In genomic region chr11:116691779-116692178, GRCh38 we compare ENCODE assay signal across 8 cellular contexts.
DNase-seq lines count a peak whose midpoint lies in the region; ATAC-seq, FAIRE-seq and TF ChIP-seq lines count a peak whose summit lies in the region.

No MANE protein-coding gene starts in this region.

- H3K4me3 ChIP-seq in AG04449 (ENCODE audit: low read depth, low read length), result no peak overlapping the region
- no peak overlapping the region for H3K4me3 ChIP-seq in astrocyte of the spinal cord (ENCODE audit: low read depth, low read length)
- H3K4me3 ChIP-seq in keratinocyte (ENCODE audit: control insufficient read depth in 2 of 3, extremely low read depth in 1 of 3, insufficient read depth in 2 of 3, low read depth in 1 of 3, low read length in 3 of 3), result no peak overlapping the region

- H3K27ac Mint-ChIP-seq in T-helper 2 cell treated with Interferon-gamma antibody and Interleukin-4, amounts not matched to agents 5 μg/mL and 100 μg/mL, for 36 hours, result no peak overlapping the region

- in situ Hi-C loops in astrocyte of the spinal cord (cut with HindIII; ENCODE audit: low sequenced_read_pairs), result no loop called here

- H3K27ac ChIP-seq in keratinocyte (ENCODE audit: control insufficient read depth, insufficient read depth, low read length), result no peak overlapping the region

- H3K4me1 Mint-ChIP-seq in T-helper 2 cell treated with Interferon-gamma antibody and Interleukin-4, amounts not matched to agents 5 μg/mL and 100 μg/mL, for 36 hours (ENCODE audit: low read depth), result no peaks in the 10 kb centered on the region

- no peak overlapping the region for H3K4me3 Mint-ChIP-seq in T-helper 2 cell treated with Interferon-gamma antibody and Interleukin-4, amounts not matched to agents 5 μg/mL and 100 μg/mL, for 36 hours

- H3K36me3 ChIP-seq in keratinocyte (ENCODE audit: control insufficient read depth in 2 of 2, extremely low read depth in 1 of 2, insufficient read depth in 2 of 2, low read length in 2 of 2), result no peaks in the 10 kb centered on the region

- H3K27me3 ChIP-seq in keratinocyte (ENCODE audit: control insufficient read depth, extremely low read depth, insufficient read depth, low read length), result no peaks in the 10 kb centered on the region

- peaks cover 2% of the 10 kb centered on the region for H3K9me1 ChIP-seq in keratinocyte (ENCODE audit: control insufficient read depth, extremely low read depth, insufficient read depth, low read length)

- H3K9me3 ChIP-seq in keratinocyte (ENCODE audit: control insufficient read depth, low read depth, low read length), result no peaks in the 10 kb centered on the region

- DNase-seq in AG04449 (ENCODE audit: low read depth, low spot score), result no peak
- DNase-seq in GM18507 (ENCODE audit: extremely low spot score, insufficient read length, low read depth), result peak; percentile 75
- DNase-seq in M059J (ENCODE audit: low read depth), result peak; percentile 25
- DNase-seq in T-helper 2 cell treated with Interferon-gamma antibody and Interleukin-4, amounts not matched to agents 5 μg/mL and 100 μg/mL, for 36 hours (ENCODE audit: low spot score), result peak; percentile 23
- DNase-seq in astrocyte of the spinal cord (ENCODE audit: low read depth, low spot score), result peak; percentile 12
- DNase-seq in keratinocyte (ENCODE audit: low read depth, low spot score), result no peak
- peak; percentile 58 for DNase-seq in stimulated activated CD4-positive, alpha-beta T cell treated with anti-CD3 and anti-CD28 coated beads, Interleukin-4, amount 100 ng/mL, for 1 hour

- no peak for TF ChIP-seq POLR2A in GM18505 (IDR thresholded peaks at IDR 0.05; ENCODE audit: borderline replicate concordance, extremely low read depth, insufficient read depth, insufficient read length)

- H3K9me3 Mint-ChIP-seq in T-helper 2 cell treated with Interferon-gamma antibody and Interleukin-4, amounts not matched to agents 5 μg/mL and 100 μg/mL, for 36 hours, result no peaks in the 10 kb centered on the region

- TF ChIP-seq CTCF in AG04449 (IDR thresholded peaks at IDR 0.05; ENCODE audit: insufficient read depth, low read length, missing control alignments) (peak; percentile 89), astrocyte of the spinal cord (IDR thresholded peaks at IDR 0.05; ENCODE audit: low read depth, low read length) (peak; percentile 88), keratinocyte (optimal IDR thresholded peaks at IDR 0.05 in 1 of 3, IDR thresholded peaks at IDR 0.05 in 1 of 3, conservative IDR thresholded peaks at IDR 0.05 in 1 of 3; ENCODE audit: extremely low read depth in 1 of 3, insufficient read depth in 2 of 3, low read length in 3 of 3) (peak; percentile 87 to 97 (median 91))

- POLR2A ChIA-PET in AG04449 (lab: Yijun Ruan, JAX), result no interaction called here

- CTCF ChIA-PET in AG04449 (lab: Yijun Ruan, JAX), result interaction anchor here (0.6 to 4.2 kb wide), 24 partner anchors 9 to 1365 kb away, joined by 3 to 43 read pairs (median 4); no protein-coding TSS in a partner anchor

- no peaks in the 10 kb centered on the region for H3K79me2 ChIP-seq in keratinocyte (ENCODE audit: control insufficient read depth, insufficient read depth, low read length)

- no peak overlapping the region for H3K4me2 ChIP-seq in keratinocyte (ENCODE audit: control insufficient read depth, extremely low read depth, insufficient read depth, low read depth, low read length)

- peaks cover 38% of the 10 kb centered on the region for H3K4me1 ChIP-seq in keratinocyte (ENCODE audit: control insufficient read depth, extremely low read depth, insufficient read depth, low read length)

- H3K9ac ChIP-seq in keratinocyte (ENCODE audit: control insufficient read depth, extremely low read depth, insufficient read depth, low read length), result no peak overlapping the region

- ATAC-seq in GM18505 (IDR thresholded peaks at IDR 0.05; ENCODE audit: unreplicated experiment), result no peak

- H4K20me1 ChIP-seq in keratinocyte (ENCODE audit: control insufficient read depth, extremely low read depth, insufficient read depth, low read length), result no peaks in the 10 kb centered on the region

- dilution Hi-C loops in keratinocyte (cut with MboI; ENCODE audit: extremely low pct_ligation_motif_present, low sequenced_read_pairs), result no loop called here

- H3K27me3 Mint-ChIP-seq in T-helper 2 cell treated with Interferon-gamma antibody and Interleukin-4, amounts not matched to agents 5 μg/mL and 100 μg/mL, for 36 hours (ENCODE audit: low read depth), result no peaks in the 10 kb centered on the region

- FAIRE-seq in GM18507 (lab: Jason Lieb, UNC), result peak; percentile 78
- no peak for FAIRE-seq in keratinocyte (lab: Jason Lieb, UNC)

- H2AFZ ChIP-seq in keratinocyte (ENCODE audit: control insufficient read depth, low read length), result no peak overlapping the region

- no peaks in the 10 kb centered on the region for H3K36me3 Mint-ChIP-seq in T-helper 2 cell treated with Interferon-gamma antibody and Interleukin-4, amounts not matched to agents 5 μg/mL and 100 μg/mL, for 36 hours (ENCODE audit: low read depth)

Comparison
In these comparisons a context has a peak if more than half of its experiments do, and no peak if none do; other contexts are left out.
1. DNase-seq: peak in GM18507 (single experiment), M059J (single experiment), T-helper 2 cell treated with Interferon-gamma antibody and Interleukin-4, amounts not matched to agents 5 μg/mL and 100 μg/mL, for 36 hours (single experiment), astrocyte of the spinal cord (single experiment) and stimulated activated CD4-positive, alpha-beta T cell treated with anti-CD3 and anti-CD28 coated beads, Interleukin-4, amount 100 ng/mL, for 1 hour (single experiment); none in AG04449 (single experiment) and keratinocyte (single experiment).
2. Peak in every context shown above with its lines, with median percentiles within 50 percentile points of each other: CTCF ChIP-seq.